In the genomic region with DNA sequence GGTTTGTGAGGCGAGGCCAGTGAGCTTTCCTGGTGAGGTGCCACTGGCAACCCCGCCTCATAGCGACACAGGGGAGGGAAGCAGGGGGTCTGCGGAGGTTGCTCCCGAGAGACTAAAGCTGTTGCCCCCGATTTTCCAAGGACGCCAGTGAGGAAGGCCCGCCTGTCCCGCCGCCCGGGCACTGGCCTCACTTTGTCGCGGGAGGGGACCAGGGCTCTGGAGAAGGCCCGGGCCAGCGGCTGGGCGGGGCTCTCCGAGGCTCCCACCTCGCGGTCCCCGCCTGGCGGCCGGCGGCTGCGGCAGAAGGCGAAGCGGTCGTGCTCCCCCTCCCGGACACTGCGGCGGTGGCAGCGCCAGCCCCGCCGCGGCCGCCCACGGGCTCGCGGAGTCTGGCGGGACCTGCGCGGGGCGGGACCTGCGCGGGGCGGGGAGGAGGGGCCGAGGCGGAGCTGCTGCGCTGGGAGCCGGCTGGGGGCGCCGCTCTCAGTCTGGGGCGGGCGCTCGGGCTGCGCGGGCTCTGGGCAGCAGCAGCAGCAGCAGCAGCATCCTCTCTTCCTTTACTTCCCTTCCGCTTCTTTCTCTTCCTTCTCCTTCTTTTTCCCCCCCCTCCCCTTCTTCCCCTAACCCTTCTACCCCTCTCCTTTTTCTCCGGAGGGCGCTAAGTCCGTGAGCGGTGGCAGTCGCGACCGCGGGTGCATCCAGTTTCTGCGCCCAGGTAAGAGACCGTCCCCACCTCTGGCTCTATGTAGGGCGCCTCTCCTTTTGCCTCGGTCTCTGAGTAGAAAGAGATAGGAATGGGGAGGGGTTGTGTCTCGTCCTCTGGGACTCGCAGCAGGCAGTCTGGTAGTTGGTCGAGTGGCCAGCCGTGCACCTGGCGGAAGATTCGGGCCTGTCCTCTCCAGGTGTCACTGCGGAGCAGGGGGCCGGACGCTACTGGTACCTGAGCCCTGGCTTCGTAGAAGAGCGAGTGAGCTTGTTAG, we compare ENCODE assay signal across 8 cellular contexts. TPM values are rescaled to one million over a fixed set of nuclear protein-coding genes. Genes with fewer than 3 reads are reported as not detected.
A peak's percentile ranks its signal among the peaks of the same experiment; 100 is the strongest.
DNase-seq lines count a peak whose midpoint lies in the region; ATAC-seq and TF ChIP-seq lines count a peak whose summit lies in the region.

A gene with protein sequence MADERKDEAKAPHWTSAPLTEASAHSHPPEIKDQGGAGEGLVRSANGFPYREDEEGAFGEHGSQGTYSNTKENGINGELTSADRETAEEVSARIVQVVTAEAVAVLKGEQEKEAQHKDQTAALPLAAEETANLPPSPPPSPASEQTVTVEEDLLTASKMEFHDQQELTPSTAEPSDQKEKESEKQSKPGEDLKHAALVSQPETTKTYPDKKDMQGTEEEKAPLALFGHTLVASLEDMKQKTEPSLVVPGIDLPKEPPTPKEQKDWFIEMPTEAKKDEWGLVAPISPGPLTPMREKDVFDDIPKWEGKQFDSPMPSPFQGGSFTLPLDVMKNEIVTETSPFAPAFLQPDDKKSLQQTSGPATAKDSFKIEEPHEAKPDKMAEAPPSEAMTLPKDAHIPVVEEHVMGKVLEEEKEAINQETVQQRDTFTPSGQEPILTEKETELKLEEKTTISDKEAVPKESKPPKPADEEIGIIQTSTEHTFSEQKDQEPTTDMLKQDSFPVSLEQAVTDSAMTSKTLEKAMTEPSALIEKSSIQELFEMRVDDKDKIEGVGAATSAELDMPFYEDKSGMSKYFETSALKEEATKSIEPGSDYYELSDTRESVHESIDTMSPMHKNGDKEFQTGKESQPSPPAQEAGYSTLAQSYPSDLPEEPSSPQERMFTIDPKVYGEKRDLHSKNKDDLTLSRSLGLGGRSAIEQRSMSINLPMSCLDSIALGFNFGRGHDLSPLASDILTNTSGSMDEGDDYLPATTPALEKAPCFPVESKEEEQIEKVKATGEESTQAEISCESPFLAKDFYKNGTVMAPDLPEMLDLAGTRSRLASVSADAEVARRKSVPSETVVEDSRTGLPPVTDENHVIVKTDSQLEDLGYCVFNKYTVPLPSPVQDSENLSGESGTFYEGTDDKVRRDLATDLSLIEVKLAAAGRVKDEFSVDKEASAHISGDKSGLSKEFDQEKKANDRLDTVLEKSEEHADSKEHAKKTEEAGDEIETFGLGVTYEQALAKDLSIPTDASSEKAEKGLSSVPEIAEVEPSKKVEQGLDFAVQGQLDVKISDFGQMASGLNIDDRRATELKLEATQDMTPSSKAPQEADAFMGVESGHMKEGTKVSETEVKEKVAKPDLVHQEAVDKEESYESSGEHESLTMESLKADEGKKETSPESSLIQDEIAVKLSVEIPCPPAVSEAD (N-terminal part only) (plus strand): TSS at position 486 of the 980 bp plus-strand sequence. CDS start 229,124 bp downstream, outside the sequence.

- peak; percentile 52 to 62 for TF ChIP-seq CTCF in fibroblast of lung (conservative IDR thresholded peaks at IDR 0.05 in 1 of 2, IDR thresholded peaks at IDR 0.05 in 1 of 2; ENCODE audit: low read depth in 1 of 2, low read length in 2 of 2)

- DNase-seq in DMS153 (lab: John Stamatoyannopoulos, UW): peak; percentile 82
- DNase-seq in fibroblast of lung (ENCODE audit: low read depth in 2 of 2): peak; percentile 73 to 75
- DNase-seq in naive thymus-derived CD8-positive, alpha-beta T cell: peak; percentile 9 to 64 (median 48)
- peak; percentile 77 for DNase-seq in stimulated activated naive CD8-positive, alpha-beta T cell treated with anti-CD3 and anti-CD28 coated beads, Interleukin-15, Interleukin-2, amounts not matched to agents 100 U/mL and 50 U/mL, for 24 hours

- H3K36me3 Mint-ChIP-seq in activated T-helper 17 cell treated with anti-CD3 and anti-CD28 coated beads, Interleukin-2, amount 50 U/mL, for 72 hours (ENCODE audit: low read depth): no peaks in the 10 kb centered on the region
- no peaks in the 10 kb centered on the region for H3K36me3 Mint-ChIP-seq in naive thymus-derived CD8-positive, alpha-beta T cell

- H3K9ac ChIP-seq in fibroblast of lung (ENCODE audit: insufficient read depth, low read length): peak within 1 kb of the TSS; percentile 60

- no peaks in the 10 kb centered on the region for H3K36me3 ChIP-seq in fibroblast of lung (ENCODE audit: control insufficient read depth, insufficient read depth, low read length)

- no peaks in the 10 kb centered on the region for H3K9me3 ChIP-seq in fibroblast of lung (ENCODE audit: control insufficient read depth, insufficient read depth, low read depth, low read length)

- H3K4me3 Mint-ChIP-seq in activated T-helper 17 cell treated with anti-CD3 and anti-CD28 coated beads, Interleukin-2, amount 50 U/mL, for 72 hours: peak within 1 kb of the TSS; percentile 77
- peak within 1 kb of the TSS; percentile 68 to 85 (median 80) for H3K4me3 Mint-ChIP-seq in naive thymus-derived CD8-positive, alpha-beta T cell

- H4K20me1 ChIP-seq in fibroblast of lung (ENCODE audit: control insufficient read depth, extremely low read depth, insufficient read depth, low read length): no peaks in the 10 kb centered on the region

- no peak within 1 kb of the TSS for H3K27ac Mint-ChIP-seq in activated T-helper 17 cell treated with anti-CD3 and anti-CD28 coated beads, Interleukin-2, amount 50 U/mL, for 72 hours
- H3K27ac Mint-ChIP-seq in naive thymus-derived CD8-positive, alpha-beta T cell: peak within 1 kb of the TSS in 2 of 10 donors; percentile 0 to 49

- peak; percentile 64; the same call in 1 of the 2 replicates for TF ChIP-seq RAD21 in Ishikawa (IDR thresholded peaks at IDR 0.05; ENCODE audit: low read depth)

- H3K4me1 ChIP-seq in fibroblast of lung (ENCODE audit: control insufficient read depth, extremely low read depth, insufficient read depth, low read length): peaks cover 2% of the 10 kb centered on the region

- peak; percentile 96 for ATAC-seq in GM21737 (IDR thresholded peaks at IDR 0.05; ENCODE audit: unreplicated experiment)
- peak; percentile 92 for ATAC-seq in activated T-helper 17 cell treated with anti-CD3 and anti-CD28 coated beads, Interleukin-2, amount 50 U/mL, for 72 hours (replicated peaks)
- peak; percentile 86 to 94 for ATAC-seq in naive thymus-derived CD8-positive, alpha-beta T cell
- peak; percentile 97 for ATAC-seq in stimulated activated naive CD8-positive, alpha-beta T cell treated with anti-CD3 and anti-CD28 coated beads, Interleukin-15, Interleukin-2, amounts not matched to agents 100 U/mL and 50 U/mL, for 24 hours

- no peak within 1 kb of the TSS for H3K27ac ChIP-seq in fibroblast of lung (ENCODE audit: insufficient read depth, low read length)

- no peaks in the 10 kb centered on the region for H3K9me3 Mint-ChIP-seq in activated T-helper 17 cell treated with anti-CD3 and anti-CD28 coated beads, Interleukin-2, amount 50 U/mL, for 72 hours
- peaks cover 0 to 4% (median 0%) of the 10 kb centered on the region in 9 donors for H3K9me3 Mint-ChIP-seq in naive thymus-derived CD8-positive, alpha-beta T cell

- peak within 1 kb of the TSS; percentile 96 for H3K4me2 ChIP-seq in fibroblast of lung (ENCODE audit: extremely low read depth, insufficient read depth, low read length)

- H2AFZ ChIP-seq in fibroblast of lung (ENCODE audit: low read length): peak within 1 kb of the TSS; percentile 84

- no peaks in the 10 kb centered on the region for H3K79me2 ChIP-seq in fibroblast of lung (ENCODE audit: control insufficient read depth, insufficient read depth, low read length)

- peak within 1 kb of the TSS; percentile 78 to 89 (median 86) for H3K4me3 ChIP-seq in fibroblast of lung (replicated peaks in 1 of 4; ENCODE audit: control extremely low read depth in 1 of 4, insufficient read depth in 1 of 4, low read depth in 3 of 4, low read length in 4 of 4)

- no peak for TF ChIP-seq EP300 in Ishikawa (IDR thresholded peaks at IDR 0.05; ENCODE audit: borderline replicate concordance)

- no peaks in the 10 kb centered on the region for H3K27me3 ChIP-seq in fibroblast of lung (ENCODE audit: control insufficient read depth, insufficient read depth, low read length)

- H3K27me3 Mint-ChIP-seq in activated T-helper 17 cell treated with anti-CD3 and anti-CD28 coated beads, Interleukin-2, amount 50 U/mL, for 72 hours: peaks cover 29% of the 10 kb centered on the region
- peaks cover 20 to 36% (median 32%) of the 10 kb centered on the region in 5 donors for H3K27me3 Mint-ChIP-seq in naive thymus-derived CD8-positive, alpha-beta T cell

- POLR2A ChIA-PET in naive thymus-derived CD8-positive, alpha-beta T cell (lab: Charles Lee): no interaction called here

- H3K4me1 Mint-ChIP-seq in activated T-helper 17 cell treated with anti-CD3 and anti-CD28 coated beads, Interleukin-2, amount 50 U/mL, for 72 hours: peaks cover 12% of the 10 kb centered on the region
- peaks cover 10 to 21% (median 17%) of the 10 kb centered on the region in 4 donors for H3K4me1 Mint-ChIP-seq in naive thymus-derived CD8-positive, alpha-beta T cell

TF ChIP-seq in Ishikawa, 13 proteins besides CTCF, POLR2A, EP300 and RAD21 (continues in another document):
- TF ChIP-seq YY1 (IDR thresholded peaks at IDR 0.05; ENCODE audit: low read depth): 0 out of 2 replicates have a peak, but pooled peaks have one; percentile 16
- TF ChIP-seq TAF1 (IDR thresholded peaks at IDR 0.05; ENCODE audit: low read depth): peak; percentile 70; the same call in 1 of the 2 replicates
- peak; percentile 76 for TF ChIP-seq EGR1 (IDR thresholded peaks at IDR 0.05)
- TF ChIP-seq NFIC (IDR thresholded peaks at IDR 0.05): no peak
- TF ChIP-seq ZBTB7A (IDR thresholded peaks at IDR 0.05; ENCODE audit: low read depth): no peak

TF ChIP-seq in PFSK-1, 5 proteins besides CTCF, POLR2A, EP300 and RAD21:
- TF ChIP-seq POLR2AphosphoS5 (IDR thresholded peaks at IDR 0.05; ENCODE audit: low read depth, low read length) (0 out of 2 replicates have a peak, but pooled peaks have one; percentile 23), TAF1 (IDR thresholded peaks at IDR 0.05; ENCODE audit: borderline replicate concordance, insufficient read depth, low read length) (0 out of 2 replicates have a peak, but pooled peaks have one; percentile 23), FOXP2 (optimal IDR thresholded peaks at IDR 0.05; ENCODE audit: borderline replicate concordance, extremely low read depth, extremely low read length, insufficient read depth) (no peak)
TF ChIP-seq in PFSK-1: peak in this region for 2.

RNA-seq across cellular contexts. Expression of the gene that starts here (rescaled TPM):
- 51.4 TPM for polyA plus RNA-seq in PFSK-1 (2012; ENCODE audit: insufficient read length, low read depth)
- total RNA-seq in activated T-helper 17 cell treated with anti-CD3 and anti-CD28 coated beads, Interleukin-2, amount 50 U/mL, for 72 hours: under 1 TPM; 0.24 to 0.26 TPM
- 15.7 and 51.0 TPM in 2 replicates for total RNA-seq in fibroblast of lung
- 13.7 and 60.1 TPM in 2 replicates for polyA plus RNA-seq in fibroblast of lung
- 12.7 and 71.7 TPM in 2 replicates for polyA plus RNA-seq in fibroblast of lung (2012)
- polyA minus RNA-seq in fibroblast of lung (ENCODE audit: low replicate concordance): 26.5 and 91.6 TPM in 2 replicates
- under 1 TPM; 0.26 to 0.47 TPM for total RNA-seq in naive thymus-derived CD8-positive, alpha-beta T cell
- polyA plus RNA-seq in naive thymus-derived CD8-positive, alpha-beta T cell: not detected

Comparison
In these comparisons a context has a peak if more than half of its experiments do, and no peak if none do; other contexts are left out.
1. RNA of the gene that starts here (total RNA-seq): 15.7 to 51.0 TPM in fibroblast of lung; 0.26 to 0.47 TPM in naive thymus-derived CD8-positive, alpha-beta T cell and 0.24 to 0.26 TPM in activated T-helper 17 cell treated with anti-CD3 and anti-CD28 coated beads, Interleukin-2, amount 50 U/mL, for 72 hours; every median in the first group is over 10 times any median in the second.
2. RNA of the gene that starts here (polyA plus RNA-seq): 12.7 to 71.7 TPM in fibroblast of lung; not detected in naive thymus-derived CD8-positive, alpha-beta T cell; every median in the first group is over 10 times any median in the second.
3. Peak in ATAC-seq in activated T-helper 17 cell treated with anti-CD3 and anti-CD28 coated beads, Interleukin-2, amount 50 U/mL, for 72 hours; RNA of the gene not detected or under 1 TPM.
4. Peak in DNase-seq and ATAC-seq in naive thymus-derived CD8-positive, alpha-beta T cell; RNA of the gene not detected or under 1 TPM.
5. Peak in every context shown above with its lines, with median percentiles within 50 percentile points of each other: DNase-seq and ATAC-seq.